Comparison of ENCODE assay signal across 19 cellular contexts in the genomic region with DNA sequence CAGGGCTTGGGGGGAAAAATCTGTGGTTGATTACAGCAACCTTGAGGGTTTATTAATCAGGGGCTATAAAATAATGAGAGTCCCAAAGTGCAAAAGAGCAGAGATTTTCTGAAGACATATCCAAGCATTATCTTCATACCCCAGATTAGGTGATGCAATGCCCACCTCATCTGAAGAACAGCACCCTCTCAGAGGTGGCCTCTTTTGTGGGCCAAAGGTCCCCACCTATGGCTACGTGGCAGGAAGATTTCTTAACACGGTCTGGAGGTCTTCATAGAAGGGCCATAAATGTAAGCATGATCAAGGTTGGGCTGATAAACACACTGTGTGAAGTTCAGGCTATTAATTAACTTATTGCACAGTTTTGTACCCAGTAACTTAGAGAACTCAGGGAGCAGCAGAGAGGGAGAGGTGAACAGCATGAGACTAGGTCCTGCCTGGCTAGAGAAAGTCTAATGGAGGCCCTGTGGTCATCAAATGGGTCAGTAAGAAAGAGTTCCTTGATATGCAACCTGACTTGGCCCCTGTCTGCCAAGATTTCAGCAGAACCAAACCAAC. TPM values are rescaled to one million over a fixed set of nuclear protein-coding genes. Genes with fewer than 3 reads are reported as not detected.
A peak's percentile ranks its signal among the peaks of the same experiment; 100 is the strongest.
DNase-seq lines count a peak whose midpoint lies in the region; ATAC-seq, FAIRE-seq and TF ChIP-seq lines count a peak whose summit lies in the region.
"Had no signal": no experiment of that assay in that cellular context is flagged by ENCODE, and none has a peak within 500 bp of the region (broad histone marks: within the 10 kb centered on the region; RNA-seq: fewer than 3 reads in every experiment).

No MANE protein-coding gene starts in this region.

- no peak for FAIRE-seq in small intestine (lab: Jason Lieb, UNC)
- FAIRE-seq: A549, H1, HTR-8/SVneo had no signal

- peak; percentile 40 for ATAC-seq in left lobe of liver
- ATAC-seq: A549 had no signal

- H3K4me1 ChIP-seq in Caco-2 (peaks cover 16% of the 10 kb centered on the region; the same call in 1 of the 2 replicates), small intestine (ENCODE audit: control insufficient read depth in 2 of 2, insufficient read depth in 1 of 2, low read depth in 1 of 2, low read length in 1 of 2) (peaks cover 0 to 2% of the 10 kb centered on the region in 2 donors)
- H3K4me1 ChIP-seq: A549 had no signal

- DNase-seq in Caco-2 (peak; percentile 13 to 55), left lobe of liver (ENCODE audit: low spot score) (no peak), small intestine (peak; percentile 100), DMS79 treated with DMSO at 0.1 percent for 48 hours (lab: John Stamatoyannopoulos, UW) (no peak), erythroblast (lab: John Stamatoyannopoulos, UW) (no peak)
- no peak for DNase-seq in activated CD8-positive, alpha-beta memory T cell treated with anti-CD3 and anti-CD28 coated beads, Interleukin-2, amount 50 U/mL, for 48 hours
- DNase-seq: AML-193; CD4-positive, alpha-beta T cell; DMS153; DMS79; GF-D8 had no signal

- H3K36me3 ChIP-seq in Caco-2 (ENCODE audit: control insufficient read depth, insufficient read depth, low read length) (no peaks in the 10 kb centered on the region), small intestine (ENCODE audit: control insufficient read depth in 2 of 2, insufficient read depth in 2 of 2, low read length in 2 of 2) (no peaks in the 10 kb centered on the region)

- intact Hi-C loops in Caco-2 (cut with micrococcal nuclease; ENCODE audit: unreplicated experiment) = loop anchor here (5.0 kb wide), 3 partner anchors 49 to 79 kb away; no protein-coding TSS in a partner anchor
- intact Hi-C loops in dendritic cell treated with granulocyte-macrophage colony-stimulating factor and Interleukin-4, amounts not matched to agents 40 ng/mL and 50 ng/mL, for 4 days (cut with micrococcal nuclease) = no loop called here

- no peak for TF ChIP-seq CTCF in Caco-2 (IDR thresholded peaks at IDR 0.05; ENCODE audit: insufficient read depth in 1 of 2, low read depth in 1 of 2, low read length in 1 of 2, severe bottlenecking in 1 of 2, unreplicated experiment in 1 of 2)

- no peaks in the 10 kb centered on the region for H3K9me3 Mint-ChIP-seq in Caco-2 (ENCODE audit: unreplicated experiment)
- no peaks in the 10 kb centered on the region for H3K9me3 Mint-ChIP-seq in dendritic cell treated with granulocyte-macrophage colony-stimulating factor and Interleukin-4, amounts not matched to agents 40 ng/mL and 50 ng/mL, for 4 days
- H3K9me3 Mint-ChIP-seq: CD4-positive, alpha-beta T cell; H9 had no signal

- H3K36me3 Mint-ChIP-seq in Caco-2 (ENCODE audit: insufficient read depth, unreplicated experiment) = no peaks in the 10 kb centered on the region
- H3K36me3 Mint-ChIP-seq in dendritic cell treated with granulocyte-macrophage colony-stimulating factor and Interleukin-4, amounts not matched to agents 40 ng/mL and 50 ng/mL, for 4 days (ENCODE audit: low read depth) = no peaks in the 10 kb centered on the region

- no peak overlapping the region for H3K4me3 Mint-ChIP-seq in Caco-2 (ENCODE audit: unreplicated experiment)
- H3K4me3 Mint-ChIP-seq in dendritic cell treated with granulocyte-macrophage colony-stimulating factor and Interleukin-4, amounts not matched to agents 40 ng/mL and 50 ng/mL, for 4 days = no peak overlapping the region
- H3K4me3 Mint-ChIP-seq: CD4-positive, alpha-beta T cell; H9 had no signal

- CTCF ChIA-PET in Caco-2 (lab: Charles Lee) = no interaction called here

- peak overlapping the region; percentile 78 to 82 for H3K27ac ChIP-seq in small intestine (ENCODE audit: low read depth in 1 of 2, low read length in 1 of 2)
- H3K27ac ChIP-seq: 22Rv1, A549, C4-2B had no signal

- no peaks in the 10 kb centered on the region for H3K27me3 Mint-ChIP-seq in Caco-2 (ENCODE audit: insufficient read depth, unreplicated experiment)
- peaks cover 1% of the 10 kb centered on the region for H3K27me3 Mint-ChIP-seq in dendritic cell treated with granulocyte-macrophage colony-stimulating factor and Interleukin-4, amounts not matched to agents 40 ng/mL and 50 ng/mL, for 4 days
- H3K27me3 Mint-ChIP-seq: CD4-positive, alpha-beta T cell had no signal

- POLR2A ChIA-PET in Caco-2 (lab: Charles Lee) = no interaction called here

- H3K27ac Mint-ChIP-seq in Caco-2 (ENCODE audit: unreplicated experiment) = no peak overlapping the region
- H3K27ac Mint-ChIP-seq in dendritic cell treated with granulocyte-macrophage colony-stimulating factor and Interleukin-4, amounts not matched to agents 40 ng/mL and 50 ng/mL, for 4 days = peak overlapping the region; percentile 57
- H3K27ac Mint-ChIP-seq: CD4-positive, alpha-beta T cell; H9 had no signal

- 14 to 54% (median 25%) methylated on average over 2 of the region's 2 CpGs for WGBS in small intestine, 3 donors

- no peaks in the 10 kb centered on the region for H3K27me3 ChIP-seq in Caco-2 (replicated peaks; ENCODE audit: control insufficient read depth, insufficient read depth, low read length)
- peaks cover 0 to 2% of the 10 kb centered on the region in 2 donors for H3K27me3 ChIP-seq in small intestine (ENCODE audit: control insufficient read depth in 2 of 2, insufficient read depth in 2 of 2, low read length in 2 of 2)

- no TSS peak for BruUV-seq in Caco-2 (replicated peaks; lab: Mats Ljungman, UMichigan)

- H3K4me1 Mint-ChIP-seq in Caco-2 (ENCODE audit: low read depth, unreplicated experiment) = peaks cover 21% of the 10 kb centered on the region
- H3K4me1 Mint-ChIP-seq in dendritic cell treated with granulocyte-macrophage colony-stimulating factor and Interleukin-4, amounts not matched to agents 40 ng/mL and 50 ng/mL, for 4 days (ENCODE audit: low read depth) = peaks cover 29% of the 10 kb centered on the region
- H3K4me1 Mint-ChIP-seq: H9 had no signal

- H3K4me3 ChIP-seq in Caco-2 (ENCODE audit: low read depth, low read length) = no peak overlapping the region
- H3K4me3 ChIP-seq in small intestine (ENCODE audit: low read depth in 1 of 2, low read length in 2 of 2) = no peak overlapping the region
- H3K4me3 ChIP-seq: A549 had no signal

- no peak for TF ChIP-seq POLR2A in erythroblast (IDR thresholded peaks at IDR 0.05; ENCODE audit: low read length)

- H3K9me3 ChIP-seq in Caco-2 (no peaks in the 10 kb centered on the region), small intestine (ENCODE audit: control insufficient read depth, low read depth) (no peaks in the 10 kb centered on the region)
- H3K9me3 ChIP-seq: A549 had no signal

RNA-seq across cellular contexts. Expression of a gene that starts 29.6 kb away (rescaled TPM):
- total RNA-seq in Caco-2 (2022) = 26.9 and 28.0 TPM in 2 replicates
- total RNA-seq in left lobe of liver = not detected
- over 10,000 TPM in 1 of 3 donors, 1,000 to 10,000 TPM in 2; 1,676 to 12,637 (median 5,876) TPM for polyA plus RNA-seq in small intestine
- total RNA-seq: CD4-positive, alpha-beta T cell; H1; H9 had no signal
- polyA plus RNA-seq: A549, BJ, H1 had no signal

RNA-seq across cellular contexts. Expression of a gene that starts 33.6 kb away (rescaled TPM):
- total RNA-seq in Caco-2 (2022) (6.1 and 6.4 TPM in 2 replicates), left lobe of liver (29.8 TPM)
- 10 to 100 TPM; 28.9 to 53.4 (median 29.1) TPM for polyA plus RNA-seq in small intestine
- total RNA-seq: CD4-positive, alpha-beta T cell had no signal

Comparison
In these comparisons a context has a peak if more than half of its experiments do, and no peak if none do; other contexts are left out.
1. DNase-seq: peak in Caco-2 (2 of 2) and small intestine (single experiment); none in left lobe of liver (single experiment), activated CD8-positive, alpha-beta memory T cell treated with anti-CD3 and anti-CD28 coated beads, Interleukin-2, amount 50 U/mL, for 48 hours (single experiment), DMS79 treated with DMSO at 0.1 percent for 48 hours (single experiment) and erythroblast (0 of 2).
2. RNA of a gene that starts 29.6 kb away (total RNA-seq): 26.9 to 28.0 TPM in Caco-2; not detected in left lobe of liver (single experiment); every median in the first group is over 10 times any median in the second.